ENCODE assay signal across 1 cellular context in the genomic region with DNA sequence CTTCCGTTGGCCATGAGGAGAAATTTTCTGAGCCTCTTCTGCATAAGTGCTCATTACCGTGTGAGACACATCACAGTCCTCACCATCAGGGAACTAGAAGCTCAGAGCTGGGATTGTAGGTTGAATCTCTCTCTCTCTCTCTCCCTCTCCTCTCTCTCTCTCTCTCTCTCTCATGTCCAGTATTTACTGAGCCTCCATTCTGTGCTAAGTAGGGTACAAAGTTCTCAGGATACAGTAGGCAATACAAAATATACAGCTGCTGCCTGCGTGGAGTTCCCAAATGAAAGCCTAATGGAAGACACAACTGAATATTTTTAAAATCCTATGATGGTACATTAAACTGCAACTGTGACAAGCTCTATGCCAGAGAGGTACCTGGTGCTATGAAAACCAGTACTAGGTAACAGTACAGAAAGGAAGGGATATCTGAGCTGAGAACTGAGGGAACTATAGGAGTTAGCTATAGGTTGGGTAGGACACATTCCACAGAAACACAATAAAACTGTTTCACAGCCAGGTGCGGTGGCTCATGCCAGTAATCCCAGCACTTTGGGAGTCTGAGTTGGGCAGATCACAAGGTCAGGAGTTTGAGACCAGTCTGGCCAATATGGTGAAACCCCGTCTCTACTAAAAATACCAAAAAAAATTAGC.
TF ChIP-seq lines count a peak whose summit lies in the region.

No MANE protein-coding gene starts in this region.

TF ChIP-seq in HepG2, 621 proteins besides CTCF, POLR2A, EP300 and RAD21 (continued from another document and continues in another):
- TF ChIP-seq, protein P1, sequence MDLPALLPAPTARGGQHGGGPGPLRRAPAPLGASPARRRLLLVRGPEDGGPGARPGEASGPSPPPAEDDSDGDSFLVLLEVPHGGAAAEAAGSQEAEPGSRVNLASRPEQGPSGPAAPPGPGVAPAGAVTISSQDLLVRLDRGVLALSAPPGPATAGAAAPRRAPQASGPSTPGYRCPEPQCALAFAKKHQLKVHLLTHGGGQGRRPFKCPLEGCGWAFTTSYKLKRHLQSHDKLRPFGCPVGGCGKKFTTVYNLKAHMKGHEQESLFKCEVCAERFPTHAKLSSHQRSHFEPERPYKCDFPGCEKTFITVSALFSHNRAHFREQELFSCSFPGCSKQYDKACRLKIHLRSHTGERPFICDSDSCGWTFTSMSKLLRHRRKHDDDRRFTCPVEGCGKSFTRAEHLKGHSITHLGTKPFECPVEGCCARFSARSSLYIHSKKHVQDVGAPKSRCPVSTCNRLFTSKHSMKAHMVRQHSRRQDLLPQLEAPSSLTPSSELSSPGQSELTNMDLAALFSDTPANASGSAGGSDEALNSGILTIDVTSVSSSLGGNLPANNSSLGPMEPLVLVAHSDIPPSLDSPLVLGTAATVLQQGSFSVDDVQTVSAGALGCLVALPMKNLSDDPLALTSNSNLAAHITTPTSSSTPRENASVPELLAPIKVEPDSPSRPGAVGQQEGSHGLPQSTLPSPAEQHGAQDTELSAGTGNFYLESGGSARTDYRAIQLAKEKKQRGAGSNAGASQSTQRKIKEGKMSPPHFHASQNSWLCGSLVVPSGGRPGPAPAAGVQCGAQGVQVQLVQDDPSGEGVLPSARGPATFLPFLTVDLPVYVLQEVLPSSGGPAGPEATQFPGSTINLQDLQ (CRISPR knock-in tag; IDR thresholded peaks at IDR 0.05): no peak
- TF ChIP-seq ZNF740 (CRISPR knock-in tag; IDR thresholded peaks at IDR 0.05): no peak
- no peak for TF ChIP-seq NFE2L2 (IDR thresholded peaks at IDR 0.05; ENCODE audit: low read length)
- TF ChIP-seq, protein P2, sequence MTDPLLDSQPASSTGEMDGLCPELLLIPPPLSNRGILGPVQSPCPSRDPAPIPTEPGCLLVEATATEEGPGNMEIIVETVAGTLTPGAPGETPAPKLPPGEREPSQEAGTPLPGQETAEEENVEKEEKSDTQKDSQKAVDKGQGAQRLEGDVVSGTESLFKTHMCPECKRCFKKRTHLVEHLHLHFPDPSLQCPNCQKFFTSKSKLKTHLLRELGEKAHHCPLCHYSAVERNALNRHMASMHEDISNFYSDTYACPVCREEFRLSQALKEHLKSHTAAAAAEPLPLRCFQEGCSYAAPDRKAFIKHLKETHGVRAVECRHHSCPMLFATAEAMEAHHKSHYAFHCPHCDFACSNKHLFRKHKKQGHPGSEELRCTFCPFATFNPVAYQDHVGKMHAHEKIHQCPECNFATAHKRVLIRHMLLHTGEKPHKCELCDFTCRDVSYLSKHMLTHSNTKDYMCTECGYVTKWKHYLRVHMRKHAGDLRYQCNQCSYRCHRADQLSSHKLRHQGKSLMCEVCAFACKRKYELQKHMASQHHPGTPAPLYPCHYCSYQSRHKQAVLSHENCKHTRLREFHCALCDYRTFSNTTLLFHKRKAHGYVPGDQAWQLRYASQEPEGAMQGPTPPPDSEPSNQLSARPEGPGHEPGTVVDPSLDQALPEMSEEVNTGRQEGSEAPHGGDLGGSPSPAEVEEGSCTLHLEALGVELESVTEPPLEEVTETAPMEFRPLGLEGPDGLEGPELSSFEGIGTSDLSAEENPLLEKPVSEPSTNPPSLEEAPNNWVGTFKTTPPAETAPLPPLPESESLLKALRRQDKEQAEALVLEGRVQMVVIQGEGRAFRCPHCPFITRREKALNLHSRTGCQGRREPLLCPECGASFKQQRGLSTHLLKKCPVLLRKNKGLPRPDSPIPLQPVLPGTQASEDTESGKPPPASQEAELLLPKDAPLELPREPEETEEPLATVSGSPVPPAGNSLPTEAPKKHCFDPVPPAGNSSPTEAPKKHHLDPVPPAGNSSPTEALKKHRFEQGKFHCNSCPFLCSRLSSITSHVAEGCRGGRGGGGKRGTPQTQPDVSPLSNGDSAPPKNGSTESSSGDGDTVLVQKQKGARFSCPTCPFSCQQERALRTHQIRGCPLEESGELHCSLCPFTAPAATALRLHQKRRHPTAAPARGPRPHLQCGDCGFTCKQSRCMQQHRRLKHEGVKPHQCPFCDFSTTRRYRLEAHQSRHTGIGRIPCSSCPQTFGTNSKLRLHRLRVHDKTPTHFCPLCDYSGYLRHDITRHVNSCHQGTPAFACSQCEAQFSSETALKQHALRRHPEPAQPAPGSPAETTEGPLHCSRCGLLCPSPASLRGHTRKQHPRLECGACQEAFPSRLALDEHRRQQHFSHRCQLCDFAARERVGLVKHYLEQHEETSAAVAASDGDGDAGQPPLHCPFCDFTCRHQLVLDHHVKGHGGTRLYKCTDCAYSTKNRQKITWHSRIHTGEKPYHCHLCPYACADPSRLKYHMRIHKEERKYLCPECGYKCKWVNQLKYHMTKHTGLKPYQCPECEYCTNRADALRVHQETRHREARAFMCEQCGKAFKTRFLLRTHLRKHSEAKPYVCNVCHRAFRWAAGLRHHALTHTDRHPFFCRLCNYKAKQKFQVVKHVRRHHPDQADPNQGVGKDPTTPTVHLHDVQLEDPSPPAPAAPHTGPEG (CRISPR knock-in tag; IDR thresholded peaks at IDR 0.05): no peak
- TF ChIP-seq, protein P3, sequence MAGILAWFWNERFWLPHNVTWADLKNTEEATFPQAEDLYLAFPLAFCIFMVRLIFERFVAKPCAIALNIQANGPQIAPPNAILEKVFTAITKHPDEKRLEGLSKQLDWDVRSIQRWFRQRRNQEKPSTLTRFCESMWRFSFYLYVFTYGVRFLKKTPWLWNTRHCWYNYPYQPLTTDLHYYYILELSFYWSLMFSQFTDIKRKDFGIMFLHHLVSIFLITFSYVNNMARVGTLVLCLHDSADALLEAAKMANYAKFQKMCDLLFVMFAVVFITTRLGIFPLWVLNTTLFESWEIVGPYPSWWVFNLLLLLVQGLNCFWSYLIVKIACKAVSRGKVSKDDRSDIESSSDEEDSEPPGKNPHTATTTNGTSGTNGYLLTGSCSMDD (CRISPR knock-in tag; IDR thresholded peaks at IDR 0.05): no peak
- no peak for TF ChIP-seq SMAD9 (CRISPR knock-in tag; IDR thresholded peaks at IDR 0.05)
- TF ChIP-seq TAF15 (IDR thresholded peaks at IDR 0.05; ENCODE audit: low read depth, low read length, poor library complexity, severe bottlenecking): no peak
- no peak for TF ChIP-seq KDM3A (CRISPR knock-in tag; IDR thresholded peaks at IDR 0.05; ENCODE audit: low read depth)
- no peak for TF ChIP-seq ZUFSP (CRISPR knock-in tag; IDR thresholded peaks at IDR 0.05; ENCODE audit: borderline replicate concordance)
- no peak for TF ChIP-seq KLF15 (CRISPR knock-in tag; IDR thresholded peaks at IDR 0.05; ENCODE audit: borderline replicate concordance)
- TF ChIP-seq, protein P4, sequence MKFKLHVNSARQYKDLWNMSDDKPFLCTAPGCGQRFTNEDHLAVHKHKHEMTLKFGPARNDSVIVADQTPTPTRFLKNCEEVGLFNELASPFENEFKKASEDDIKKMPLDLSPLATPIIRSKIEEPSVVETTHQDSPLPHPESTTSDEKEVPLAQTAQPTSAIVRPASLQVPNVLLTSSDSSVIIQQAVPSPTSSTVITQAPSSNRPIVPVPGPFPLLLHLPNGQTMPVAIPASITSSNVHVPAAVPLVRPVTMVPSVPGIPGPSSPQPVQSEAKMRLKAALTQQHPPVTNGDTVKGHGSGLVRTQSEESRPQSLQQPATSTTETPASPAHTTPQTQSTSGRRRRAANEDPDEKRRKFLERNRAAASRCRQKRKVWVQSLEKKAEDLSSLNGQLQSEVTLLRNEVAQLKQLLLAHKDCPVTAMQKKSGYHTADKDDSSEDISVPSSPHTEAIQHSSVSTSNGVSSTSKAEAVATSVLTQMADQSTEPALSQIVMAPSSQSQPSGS (CRISPR knock-in tag; IDR thresholded peaks at IDR 0.05): no peak
- no peak for TF ChIP-seq ZNF589 (CRISPR knock-in tag; conservative IDR thresholded peaks at IDR 0.05)
- TF ChIP-seq ZNF567 (CRISPR knock-in tag; IDR thresholded peaks at IDR 0.05; ENCODE audit: borderline replicate concordance): no peak
- no peak for TF ChIP-seq SATB2 (CRISPR knock-in tag; IDR thresholded peaks at IDR 0.05)
- TF ChIP-seq NFRKB (IDR thresholded peaks at IDR 0.05): no peak
- TF ChIP-seq XRCC5 (optimal IDR thresholded peaks at IDR 0.05; ENCODE audit: low read length): no peak
- no peak for TF ChIP-seq ZBTB43 (CRISPR knock-in tag; conservative IDR thresholded peaks at IDR 0.05)
- no peak for TF ChIP-seq ZSCAN20 (CRISPR knock-in tag; IDR thresholded peaks at IDR 0.05; ENCODE audit: borderline replicate concordance)
- no peak for TF ChIP-seq ZNF484 (CRISPR knock-in tag; IDR thresholded peaks at IDR 0.05; ENCODE audit: borderline replicate concordance, low read depth)
- TF ChIP-seq BCLAF1 (IDR thresholded peaks at IDR 0.05): no peak
- TF ChIP-seq THAP7 (CRISPR knock-in tag; IDR thresholded peaks at IDR 0.05): no peak
- no peak for TF ChIP-seq NR3C1 (CRISPR knock-in tag; IDR thresholded peaks at IDR 0.05)
- TF ChIP-seq ZSCAN21 (CRISPR knock-in tag; IDR thresholded peaks at IDR 0.05; ENCODE audit: borderline replicate concordance): no peak
- peak; percentile 87 for TF ChIP-seq DPF2 (CRISPR knock-in tag; IDR thresholded peaks at IDR 0.05; ENCODE audit: borderline replicate concordance, low read depth)
- no peak for TF ChIP-seq ZSCAN31 (CRISPR knock-in tag; IDR thresholded peaks at IDR 0.05; ENCODE audit: low read depth)
- TF ChIP-seq DNMT1 (CRISPR knock-in tag; IDR thresholded peaks at IDR 0.05): no peak
- no peak for TF ChIP-seq ELK4 (CRISPR knock-in tag; IDR thresholded peaks at IDR 0.05; ENCODE audit: borderline replicate concordance)
- no peak for TF ChIP-seq GATAD1 (CRISPR knock-in tag; IDR thresholded peaks at IDR 0.05)
- no peak for TF ChIP-seq POLR2AphosphoS5 (IDR thresholded peaks at IDR 0.05; ENCODE audit: low read depth, low read length)
- no peak for TF ChIP-seq TBP (CRISPR knock-in tag; IDR thresholded peaks at IDR 0.05)
- peak; percentile 41; the same call in 1 of the 2 replicates for TF ChIP-seq SOX5 (CRISPR knock-in tag; IDR thresholded peaks at IDR 0.05; ENCODE audit: borderline replicate concordance)
- no peak for TF ChIP-seq ZNF121 (CRISPR knock-in tag; IDR thresholded peaks at IDR 0.05)
- no peak for TF ChIP-seq CHCHD3 (CRISPR knock-in tag; IDR thresholded peaks at IDR 0.05)
- TF ChIP-seq HMG20B (CRISPR knock-in tag; conservative IDR thresholded peaks at IDR 0.05): 0 out of 2 replicates have a peak, but pooled peaks have one; percentile 51
- peak; percentile 26; the same call in 1 of the 2 replicates for TF ChIP-seq POGZ (CRISPR knock-in tag; IDR thresholded peaks at IDR 0.05)
- TF ChIP-seq YY1 (IDR thresholded peaks at IDR 0.05; ENCODE audit: insufficient read depth, insufficient replicate concordance, low read depth, low read length): no peak
- no peak for TF ChIP-seq AGO2 (optimal IDR thresholded peaks at IDR 0.05; ENCODE audit: low read depth, low read length)
